ENCODE assay signal across 3 cellular contexts in the genomic region with DNA sequence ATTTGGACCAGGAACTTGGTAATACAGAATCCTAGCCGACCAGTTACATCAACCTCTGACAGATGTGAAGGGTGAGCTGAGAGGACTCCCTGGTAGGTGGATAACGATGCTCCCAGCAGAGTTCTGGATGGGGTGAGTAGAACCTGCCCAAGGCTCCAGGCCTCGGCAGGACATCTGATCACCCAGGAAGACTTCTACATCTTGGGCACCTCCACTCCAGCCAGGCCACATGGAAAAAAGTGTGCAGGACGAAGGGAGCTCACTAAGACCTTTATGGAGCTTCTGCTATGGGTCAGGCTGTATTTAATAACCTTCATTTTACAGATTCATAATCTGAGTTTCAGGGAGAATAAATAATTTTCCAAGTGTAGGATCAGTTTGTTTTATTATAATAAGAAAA.
"Had no signal": no experiment of that assay in that cellular context is flagged by ENCODE, and none has a peak within 500 bp of the region (broad histone marks: within the 10 kb centered on the region; RNA-seq: fewer than 3 reads in every experiment).

No MANE protein-coding gene starts in this region.

- H3K4me3 ChIP-seq: GM12878 had no signal

- ATAC-seq: GM12878 had no signal

- DNase-seq: GDM1, GF-D8 had no signal
